ENCODE assay signal across 25 cellular contexts in the genomic region with DNA sequence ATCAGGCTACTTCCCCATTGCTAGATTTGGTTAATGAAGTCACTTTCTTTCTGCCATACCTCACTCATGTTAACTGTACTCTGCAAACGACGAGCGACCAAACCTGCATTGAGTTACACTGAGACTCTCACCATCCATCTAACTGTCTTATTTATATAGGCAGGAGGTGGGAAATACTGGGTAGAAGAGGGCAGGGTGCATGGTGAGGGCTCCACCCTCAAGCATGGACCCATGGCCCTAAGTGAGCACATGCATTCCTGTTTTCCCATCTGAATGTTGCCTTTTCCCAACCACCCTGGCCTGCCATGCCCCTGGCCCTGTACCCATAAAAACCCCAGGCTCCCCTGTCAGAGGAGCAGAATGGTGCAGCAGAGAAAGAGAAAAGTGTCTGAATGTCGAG.
"Had no signal": no experiment of that assay in that cellular context is flagged by ENCODE, and none has a peak within 500 bp of the region (broad histone marks: within the 10 kb centered on the region; RNA-seq: fewer than 3 reads in every experiment).

No MANE protein-coding gene starts in this region.

- H3K27me3 Mint-ChIP-seq: naive B cell, progenitor cell of endocrine pancreas, type B pancreatic cell had no signal

- H3K4me3 ChIP-seq: left lung, lower lobe of right lung, ovary, right atrium auricular region, skin epidermis, tibial nerve, uterus had no signal

- H3K4me1 ChIP-seq: uterus had no signal

- H3K36me3 ChIP-seq: left lung, lower lobe of right lung, ovary, right atrium auricular region, tibial nerve, uterus had no signal

- H3K27ac Mint-ChIP-seq: immature natural killer cell; mesothelial cell of epicardium; natural killer cell treated with Interleukin-12 subunit alpha and Interleukin-12 subunit beta and Interleukin-15 and Interleukin-18, amount 100 ng/mL, for 72 hours; progenitor cell of endocrine pancreas; stimulated activated naive CD8-positive, alpha-beta T cell treated with anti-CD3 and anti-CD28 coated beads, Interleukin-15, Interleukin-2, amounts not matched to agents 100 ng/mL and 50 ng/mL, for 24 hours; type B pancreatic cell had no signal

- H3K4me3 Mint-ChIP-seq: immature natural killer cell; mesothelial cell of epicardium; naive B cell; natural killer cell treated with Interleukin-12 subunit alpha and Interleukin-12 subunit beta and Interleukin-15 and Interleukin-18, amount 100 ng/mL, for 72 hours; stimulated activated naive CD8-positive, alpha-beta T cell treated with anti-CD3 and anti-CD28 coated beads, Interleukin-15, Interleukin-2, amounts not matched to agents 100 ng/mL and 50 ng/mL, for 24 hours; type B pancreatic cell had no signal

- ATAC-seq: natural killer cell treated with Interleukin-12 subunit alpha and Interleukin-12 subunit beta and Interleukin-15 and Interleukin-18, amount 100 ng/mL, for 72 hours; sciatic nerve had no signal

- DNase-seq: hypothalamus; immature natural killer cell; kidney; lower lobe of right lung; mammary epithelial cell; mesendoderm; naive B cell; ovary; stimulated activated CD4-positive, alpha-beta T cell treated with anti-CD3 and anti-CD28 coated beads, Interleukin-12 subunit alpha, Interleukin-12 subunit beta, amount 100 ng/mL, for 4 hours; stimulated activated CD4-positive, alpha-beta T cell treated with anti-CD3 and anti-CD28 coated beads, Interleukin-15, amount 100 ng/mL, for 24 hours; stimulated activated CD4-positive, alpha-beta T cell treated with anti-CD3 and anti-CD28 coated beads, Interleukin-2, amount 100 ng/mL, for 24 hours; stimulated activated CD4-positive, alpha-beta T cell treated with anti-CD3 and anti-CD28 coated beads, Interleukin-4, amount 100 ng/mL, for 1 hour; stimulated activated naive CD4-positive, alpha-beta T cell; substantia nigra; uterus had no signal

- H3K9me3 ChIP-seq: left lung, lower lobe of right lung, ovary, tibial nerve, uterus had no signal

- H3K36me3 Mint-ChIP-seq: immature natural killer cell; natural killer cell treated with Interleukin-12 subunit alpha and Interleukin-12 subunit beta and Interleukin-15 and Interleukin-18, amount 100 ng/mL, for 72 hours; type B pancreatic cell had no signal

- H3K27me3 ChIP-seq: left lung, ovary, right atrium auricular region, tibial nerve, uterus had no signal

- H3K27ac ChIP-seq: left lung, lower lobe of right lung, ovary, right atrium auricular region, skin epidermis, tibial nerve, uterus had no signal

- H3K9me3 Mint-ChIP-seq: immature natural killer cell; natural killer cell treated with Interleukin-12 subunit alpha and Interleukin-12 subunit beta and Interleukin-15 and Interleukin-18, amount 100 ng/mL, for 72 hours; type B pancreatic cell had no signal
